28 cellular contexts compared by ENCODE assay signal in the genomic region with DNA sequence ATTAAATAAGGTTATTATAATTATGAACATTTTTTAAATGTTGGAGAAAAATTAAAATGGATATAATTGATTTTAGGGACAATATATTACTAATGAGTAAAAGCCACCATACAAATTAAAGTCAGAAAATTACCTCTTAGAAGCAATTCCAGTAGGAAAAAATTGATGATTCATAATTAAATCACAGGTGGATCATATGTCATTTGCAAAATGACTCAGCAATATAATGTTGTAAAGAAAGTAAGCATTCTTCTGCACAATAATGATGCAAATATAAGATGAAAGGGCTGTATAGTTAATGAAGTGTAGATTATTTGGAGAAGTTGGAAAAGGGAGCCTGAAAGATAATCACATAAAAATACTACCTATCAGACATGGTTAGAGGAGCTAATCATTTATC. TPM values are rescaled to one million over a fixed set of nuclear protein-coding genes. Genes with fewer than 3 reads are reported as not detected.
A peak's percentile ranks its signal among the peaks of the same experiment; 100 is the strongest.
DNase-seq lines count a peak whose midpoint lies in the region; ATAC-seq and TF ChIP-seq lines count a peak whose summit lies in the region.
"Had no signal": no experiment of that assay in that cellular context is flagged by ENCODE, and none has a peak within 500 bp of the region (broad histone marks: within the 10 kb centered on the region; RNA-seq: fewer than 3 reads in every experiment).

No MANE protein-coding gene starts in this region.

- H3K9me3 ChIP-seq in IMR-90 (ENCODE audit: control insufficient read depth, insufficient read depth, low read length) = no peaks in the 10 kb centered on the region
- H3K9me3 ChIP-seq in SK-N-SH = no peaks in the 10 kb centered on the region
- H3K9me3 ChIP-seq: gastrocnemius medialis, suprapubic skin, upper lobe of right lung had no signal

- no peak overlapping the region for H3K9ac ChIP-seq in IMR-90 (ENCODE audit: low read depth, low read length)
- H3K9ac ChIP-seq in SK-N-SH = no peak overlapping the region

- H3K79me1 ChIP-seq in IMR-90 (ENCODE audit: low read depth in 1 of 2, low read length in 2 of 2) = no peaks in the 10 kb centered on the region

- intact Hi-C loops in Calu3 (cut with micrococcal nuclease; ENCODE audit: unreplicated experiment) = no loop called here
- intact Hi-C loops in IMR-90 (cut with micrococcal nuclease) = no loop called here

- TF ChIP-seq RAD21 in IMR-90 (IDR thresholded peaks at IDR 0.05; ENCODE audit: low read length) = no peak
- TF ChIP-seq RAD21 in SK-N-SH (IDR thresholded peaks at IDR 0.05; ENCODE audit: low read length) = no peak

- no peak for ATAC-seq in IMR-90 (ENCODE audit: low read depth)
- ATAC-seq: activated CD8-positive, alpha-beta T cell treated with anti-CD3 and anti-CD28 coated beads for 36 hours; gastrocnemius medialis; stimulated activated naive B cell treated with anti-CD40 and anti-IgM and Interleukin-4, amounts not matched to agents 10 μg/mL and 1 μg/mL and 100 μg/mL, for 72 hours; upper lobe of right lung had no signal

- H3K9me2 ChIP-seq in SK-N-SH = no peaks in the 10 kb centered on the region

- no peak overlapping the region for H3K18ac ChIP-seq in IMR-90 (ENCODE audit: low read depth, low read length)

- H3K23ac ChIP-seq in IMR-90 (ENCODE audit: low read depth, low read length) = no peak overlapping the region

- no peaks in the 10 kb centered on the region for H3K79me2 ChIP-seq in SK-N-SH (ENCODE audit: insufficient read depth)

- BruUV-seq in Calu3 (replicated peaks; lab: Mats Ljungman, UMichigan) (no TSS peak), IMR-90 (replicated peaks; lab: Mats Ljungman, UMichigan) (no TSS peak)

- H3K4me3 ChIP-seq in IMR-90 (ENCODE audit: insufficient read depth, low read depth, low read length) (no peak overlapping the region), SK-N-SH (ENCODE audit: low read depth in 2 of 2, low read length in 1 of 2) (no peak overlapping the region), fibroblast of mammary gland (ENCODE audit: control insufficient read depth, low read depth, low read length) (no peak overlapping the region)
- H3K4me3 ChIP-seq: dorsolateral prefrontal cortex, gastrocnemius medialis, lung, suprapubic skin, upper lobe of right lung had no signal

- peak overlapping the region; percentile 59 for H3K27ac Mint-ChIP-seq in Calu3 (ENCODE audit: unreplicated experiment)
- H3K27ac Mint-ChIP-seq: activated CD8-positive, alpha-beta T cell treated with anti-CD3 and anti-CD28 coated beads for 36 hours; nephron progenitor cell; stimulated activated naive B cell treated with anti-CD40 and anti-IgM and Interleukin-4, amounts not matched to agents 10 μg/mL and 1 μg/mL and 100 μg/mL, for 72 hours had no signal

- in situ Hi-C loops in IMR-90 (cut with MboI; ENCODE audit: low sequenced_read_pairs) = no loop called here

- H4K8ac ChIP-seq in IMR-90 (ENCODE audit: low read depth in 2 of 2, low read length in 2 of 2) = no peak overlapping the region

- DNase-seq in Calu3 (no peak), IMR-90 (peak; percentile 3), SK-N-SH (no peak), fibroblast of mammary gland (ENCODE audit: low read depth) (peak; percentile 34), NCI-H1694 (lab: John Stamatoyannopoulos, UW) (no peak), NCI-H2171 treated with DMSO at 0.1 percent for 48 hours (lab: John Stamatoyannopoulos, UW) (no peak), hypothalamus (lab: John Stamatoyannopoulos, UW) (no peak)
- no peak for DNase-seq in activated naive CD4-positive, alpha-beta T cell treated with Interleukin-2 at 50 U/mL for 16 hours
- DNase-seq: activated CD8-positive, alpha-beta T cell treated with anti-CD3 and anti-CD28 coated beads for 36 hours; activated naive CD4-positive, alpha-beta T cell treated with anti-CD3 and anti-CD28 coated beads, Interleukin-2, amount 50 U/mL, for 16 hours; brain microvascular endothelial cell; C1 segment of cervical spinal cord; dorsolateral prefrontal cortex; gastrocnemius medialis; MV-4-11; NCI-H1436; NCI-H2107; NCI-H446 treated with DMSO at 0.1 percent for 48 hours; nephron progenitor cell; Right ventricle myocardium superior; stimulated activated naive B cell treated with anti-CD40 and anti-IgM and Interleukin-4, amounts not matched to agents 10 μg/mL and 1 μg/mL and 100 μg/mL, for 72 hours; upper lobe of right lung had no signal

- H3K27ac ChIP-seq in IMR-90 (ENCODE audit: insufficient read depth, low read length) (no peak overlapping the region), SK-N-SH (ENCODE audit: low read depth in 2 of 2, low read length in 1 of 2) (no peak overlapping the region)
- H3K27ac ChIP-seq: brain microvascular endothelial cell, dorsolateral prefrontal cortex, gastrocnemius medialis, suprapubic skin, upper lobe of right lung had no signal

- H2AFZ ChIP-seq in IMR-90 (replicated peaks; ENCODE audit: low read length, poor library complexity) (no peak overlapping the region), SK-N-SH (ENCODE audit: low read depth) (no peak overlapping the region)

- H3F3A ChIP-seq in SK-N-SH (replicated peaks; ENCODE audit: insufficient read depth) = no peaks in the 10 kb centered on the region

- no peak for TF ChIP-seq EP300 in SK-N-SH (IDR thresholded peaks at IDR 0.05; ENCODE audit: borderline replicate concordance in 1 of 2, low read depth in 1 of 2, low read length in 1 of 2)

- H3K4me2 ChIP-seq in IMR-90 (ENCODE audit: low read depth, low read length) (no peak overlapping the region), SK-N-SH (no peak overlapping the region)

- H2BK120ac ChIP-seq in IMR-90 (ENCODE audit: low read depth, low read length) = no peak overlapping the region

- no peak overlapping the region for H2BK15ac ChIP-seq in IMR-90 (ENCODE audit: low read depth, low read length)

- no peak overlapping the region for H4K5ac ChIP-seq in IMR-90 (ENCODE audit: low read depth, low read length)

- H3K36me3 ChIP-seq in IMR-90 (ENCODE audit: control insufficient read depth, insufficient read depth, low read length) (no peaks in the 10 kb centered on the region), SK-N-SH (replicated peaks in 1 of 2; ENCODE audit: control insufficient read depth in 1 of 2, insufficient read depth in 2 of 2, low read length in 1 of 2) (no peaks in the 10 kb centered on the region)
- H3K36me3 ChIP-seq: brain microvascular endothelial cell, gastrocnemius medialis, suprapubic skin, upper lobe of right lung had no signal

- H3K4me1 ChIP-seq in IMR-90 (ENCODE audit: control insufficient read depth, insufficient read depth, low read length) (no peaks in the 10 kb centered on the region), SK-N-SH (ENCODE audit: control insufficient read depth in 1 of 2, insufficient read depth in 2 of 2, low read depth in 1 of 2, low read length in 1 of 2) (peaks cover 0 to 4% of the 10 kb centered on the region in 2 experiments; a peak in 2 of 4 replicates)
- H3K4me1 ChIP-seq: gastrocnemius medialis, suprapubic skin, upper lobe of right lung had no signal

- CTCF ChIA-PET in Calu3 (lab: Charles Lee) (no interaction called here), IMR-90 (lab: Yijun Ruan, JAX) (no interaction called here), SK-N-SH (lab: Yijun Ruan, JAX) (no interaction called here)

- no peaks in the 10 kb centered on the region for H3K27me3 ChIP-seq in IMR-90 (ENCODE audit: control insufficient read depth, insufficient read depth, low read length)
- no peaks in the 10 kb centered on the region for H3K27me3 ChIP-seq in SK-N-SH (ENCODE audit: insufficient read depth)
- H3K27me3 ChIP-seq: brain microvascular endothelial cell, gastrocnemius medialis, suprapubic skin, upper lobe of right lung had no signal

- dilution Hi-C loops in IMR-90 (cut with HindIII; ENCODE audit: low sequenced_read_pairs, unreplicated experiment) = no loop called here

- no peak overlapping the region for H3K56ac ChIP-seq in IMR-90 (ENCODE audit: extremely low read depth, insufficient read depth, low read length)

- no peak overlapping the region for H2AK9ac ChIP-seq in IMR-90 (replicated peaks; ENCODE audit: low read depth, low read length, poor library complexity)

- TF ChIP-seq POLR2A in IMR-90 (IDR thresholded peaks at IDR 0.05; ENCODE audit: low read depth, low read length) = no peak

- H3K4me1 Mint-ChIP-seq in Calu3 (ENCODE audit: low read depth, unreplicated experiment) = peaks cover 23% of the 10 kb centered on the region
- H3K4me1 Mint-ChIP-seq: stimulated activated naive B cell treated with anti-CD40 and anti-IgM and Interleukin-4, amounts not matched to agents 10 μg/mL and 1 μg/mL and 100 μg/mL, for 72 hours had no signal

- POLR2A ChIA-PET in IMR-90 (lab: Charles Lee; ENCODE audit: unreplicated experiment) (no interaction called here), SK-N-SH (lab: Yijun Ruan, JAX) (no interaction called here)

- no peak overlapping the region for H2AK5ac ChIP-seq in IMR-90 (ENCODE audit: low read depth, low read length)

- no peaks in the 10 kb centered on the region for H3K9me1 ChIP-seq in IMR-90 (ENCODE audit: insufficient read depth, low read length)

- H3K4me3 Mint-ChIP-seq in Calu3 (ENCODE audit: low read depth, unreplicated experiment) = no peak overlapping the region
- H3K4me3 Mint-ChIP-seq: activated CD8-positive, alpha-beta T cell treated with anti-CD3 and anti-CD28 coated beads for 36 hours; nephron progenitor cell; stimulated activated naive B cell treated with anti-CD40 and anti-IgM and Interleukin-4, amounts not matched to agents 10 μg/mL and 1 μg/mL and 100 μg/mL, for 72 hours had no signal

- no peaks in the 10 kb centered on the region for H4K20me1 ChIP-seq in IMR-90 (ENCODE audit: insufficient read depth, low read length)
- no peaks in the 10 kb centered on the region for H4K20me1 ChIP-seq in SK-N-SH (ENCODE audit: insufficient read depth)

- H2BK20ac ChIP-seq in IMR-90 (ENCODE audit: low read depth, low read length) = no peak overlapping the region

- H3K14ac ChIP-seq in IMR-90 (replicated peaks; ENCODE audit: low read depth, low read length) = no peak overlapping the region

- no peak overlapping the region for H2BK5ac ChIP-seq in IMR-90 (ENCODE audit: low read depth, low read length, poor library complexity, severe bottlenecking)

- H3K9me3 Mint-ChIP-seq in Calu3 (ENCODE audit: low read depth, unreplicated experiment) = no peaks in the 10 kb centered on the region
- H3K9me3 Mint-ChIP-seq: activated CD8-positive, alpha-beta T cell treated with anti-CD3 and anti-CD28 coated beads for 36 hours; stimulated activated naive B cell treated with anti-CD40 and anti-IgM and Interleukin-4, amounts not matched to agents 10 μg/mL and 1 μg/mL and 100 μg/mL, for 72 hours had no signal

- TF ChIP-seq CTCF in Calu3 (IDR thresholded peaks at IDR 0.05; ENCODE audit: unreplicated experiment) = no peak
- no peak for TF ChIP-seq CTCF in IMR-90 (conservative IDR thresholded peaks at IDR 0.05; ENCODE audit: low read depth, low read length)
- no peak for TF ChIP-seq CTCF in SK-N-SH (IDR thresholded peaks at IDR 0.05)
- TF ChIP-seq CTCF in fibroblast of mammary gland (conservative IDR thresholded peaks at IDR 0.05; ENCODE audit: control insufficient read depth, insufficient read depth, low read depth, low read length) = no peak

- no peaks in the 10 kb centered on the region for H3K36me3 Mint-ChIP-seq in Calu3 (ENCODE audit: insufficient read depth, unreplicated experiment)
- H3K36me3 Mint-ChIP-seq: stimulated activated naive B cell treated with anti-CD40 and anti-IgM and Interleukin-4, amounts not matched to agents 10 μg/mL and 1 μg/mL and 100 μg/mL, for 72 hours had no signal

- no peaks in the 10 kb centered on the region for H3K27me3 Mint-ChIP-seq in Calu3 (ENCODE audit: unreplicated experiment)

- no peak overlapping the region for H4K91ac ChIP-seq in IMR-90 (ENCODE audit: insufficient read depth, low read depth, low read length)

- no peak overlapping the region for H3K4ac ChIP-seq in IMR-90 (ENCODE audit: low read depth, low read length)

RNA-seq across cellular contexts. Expression of a gene that starts 25.8 kb away (rescaled TPM):
- total RNA-seq in Calu3 (2022) (0.64 and 1.2 TPM in 2 replicates), IMR-90 (2012; rRNA removed) (under 0.01 TPM in 2 replicates)
- polyA plus RNA-seq in IMR-90 (2012; rRNA removed) (0.03 TPM in 1 of 2 replicates, not detected in the other), SK-N-SH (2012; rRNA removed) (not detected in 2 replicates)
- not detected in 2 replicates for polyA plus RNA-seq in IMR-90 (2012; cell fraction: cytosol; rRNA removed)
- polyA plus RNA-seq in IMR-90 (2012; cell fraction: nucleus; rRNA removed; ENCODE audit: low replicate concordance) = 0.02 TPM in 1 of 2 replicates, not detected in the other
- 0.01 TPM in 1 of 2 replicates, not detected in the other for polyA plus RNA-seq in SK-N-SH (2012; cell fraction: cytosol; rRNA removed)
- polyA plus RNA-seq in SK-N-SH (2012; cell fraction: nucleus; rRNA removed) = not detected in 2 replicates
- total RNA-seq: activated CD8-positive, alpha-beta T cell treated with anti-CD3 and anti-CD28 coated beads for 36 hours; chondrocyte; H4; lung; osteoblast; Right ventricle myocardium superior; skeletal muscle tissue; upper lobe of right lung had no signal

Comparison
In these comparisons a context has a peak if more than half of its experiments do, and no peak if none do; other contexts are left out.
1. DNase-seq: peak in IMR-90 (single experiment) and fibroblast of mammary gland (single experiment); none in Calu3 (single experiment), SK-N-SH (single experiment), NCI-H1694 (single experiment), activated naive CD4-positive, alpha-beta T cell treated with Interleukin-2 at 50 U/mL for 16 hours (single experiment), NCI-H2171 treated with DMSO at 0.1 percent for 48 hours (single experiment) and hypothalamus (0 of 51).